In the genomic region with DNA sequence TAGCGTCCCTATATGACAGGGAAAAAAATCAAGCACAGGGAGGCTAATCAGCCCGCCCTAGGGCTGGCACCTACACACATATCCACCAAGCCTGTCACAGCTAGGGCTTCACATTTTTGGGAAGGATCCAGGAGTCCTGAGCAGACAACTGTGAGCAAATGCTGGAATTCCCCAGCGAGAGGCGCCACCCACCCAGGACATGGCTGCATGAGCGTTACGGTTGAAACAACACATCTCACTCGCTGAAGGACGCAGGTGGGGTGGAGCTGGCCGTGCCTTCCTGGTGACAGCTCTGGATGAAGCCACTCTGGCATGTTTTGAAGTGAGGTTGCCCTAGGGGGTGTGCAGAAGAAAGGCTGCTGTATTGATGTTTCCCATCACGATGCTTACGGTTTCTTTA, we compare ENCODE assay signal across 23 cellular contexts.
DNase-seq lines count a peak whose midpoint lies in the region; ATAC-seq and TF ChIP-seq lines count a peak whose summit lies in the region.
"Had no signal": no experiment of that assay in that cellular context is flagged by ENCODE, and none has a peak within 500 bp of the region (broad histone marks: within the 10 kb centered on the region; RNA-seq: fewer than 3 reads in every experiment).

No MANE protein-coding gene starts in this region.

- H3K27me3 ChIP-seq in thyroid gland, result no peaks in the 10 kb centered on the region
- H3K27me3 ChIP-seq: ascending aorta; BLaER1 treated with 17β-estradiol and CSF1 and Interleukin-3, amounts not matched to agents 10 nM and 100 nM had no signal

- no peaks in the 10 kb centered on the region for H3K4me1 Mint-ChIP-seq in activated CD4-positive, alpha-beta T cell treated with anti-CD3 and anti-CD28 coated beads for 36 hours
- H3K4me1 Mint-ChIP-seq in brain (peaks cover 8% of the 10 kb centered on the region), mesothelial cell of epicardium (no peaks in the 10 kb centered on the region)
- H3K4me1 Mint-ChIP-seq: activated naive CD4-positive, alpha-beta T cell treated with anti-CD3 and anti-CD28 coated beads, Interleukin-2, amount 50 U/mL, for 24 hours; central memory CD8-positive, alpha-beta T cell had no signal

- H3K4me3 Mint-ChIP-seq in activated CD4-positive, alpha-beta T cell treated with anti-CD3 and anti-CD28 coated beads for 36 hours, result no peak overlapping the region
- H3K4me3 Mint-ChIP-seq in brain (no peak overlapping the region), mesothelial cell of epicardium (no peak overlapping the region)
- H3K4me3 Mint-ChIP-seq: activated naive CD4-positive, alpha-beta T cell treated with anti-CD3 and anti-CD28 coated beads, Interleukin-2, amount 50 U/mL, for 24 hours; activated T-helper 1 cell treated with anti-CD3 and anti-CD28 coated beads, Interleukin-12 subunit alpha, Interleukin-12 subunit beta, Interleukin-2, Interleukin-4 antibody, amounts not matched to agents 30 ng/mL and 10 ng/mL and 1 ng/mL, durations not matched to agents 14 hours and 24 hours and 36 hours; central memory CD8-positive, alpha-beta T cell had no signal

- DNase-seq in activated CD4-positive, alpha-beta T cell treated with anti-CD3 and anti-CD28 coated beads for 36 hours, result peak; percentile 6
- DNase-seq in activated CD4-positive, alpha-beta T cell treated with anti-CD3 and anti-CD28 coated beads, Interleukin-2, amount 50 U/mL, for 4 hours, result no peak
- DNase-seq in kidney tubule cell (ENCODE audit: low spot score) (peak; percentile 81), thyroid gland (peak; percentile 83 to 84), NCI-H2081 treated with DMSO at 0.1 percent for 48 hours (lab: John Stamatoyannopoulos, UW) (no peak), HEK293T (ENCODE audit: extremely low spot score) (no peak), mesothelial cell of epicardium (ENCODE audit: low spot score in 2 of 2, unreplicated experiment in 2 of 2) (no peak)
- DNase-seq: activated CD4-positive, alpha-beta T cell treated with anti-CD3 and anti-CD28 coated beads for 4 hours; Caco-2; HCEC 1CT; KG1; NCI-H82; occipital lobe; Right ventricle myocardium superior; stimulated activated CD4-positive, alpha-beta T cell treated with anti-CD3 and anti-CD28 coated beads, Interleukin-15, amount 100 ng/mL, for 24 hours had no signal

- CTCF ChIA-PET in activated CD4-positive, alpha-beta T cell treated with anti-CD3 and anti-CD28 coated beads for 36 hours (lab: Charles Lee), result interaction anchor here (0.7 kb wide), 1 partner anchor 9 kb away, joined by 3 read pairs; no protein-coding TSS in a partner anchor
- CTCF ChIA-PET in HEK293T (lab: Yijun Ruan, JAX), result no interaction called here

- intact Hi-C loops in activated CD4-positive, alpha-beta T cell treated with anti-CD3 and anti-CD28 coated beads for 36 hours (cut with DNase I, micrococcal nuclease), result no loop called here
- intact Hi-C loops in thyroid gland (cut with DNase I), result no loop called here

- H3K36me3 Mint-ChIP-seq in activated CD4-positive, alpha-beta T cell treated with anti-CD3 and anti-CD28 coated beads for 36 hours (ENCODE audit: low read depth), result no peaks in the 10 kb centered on the region
- H3K36me3 Mint-ChIP-seq in brain, result no peaks in the 10 kb centered on the region
- H3K36me3 Mint-ChIP-seq in mesothelial cell of epicardium, result no peaks in the 10 kb centered on the region
- H3K36me3 Mint-ChIP-seq: activated naive CD4-positive, alpha-beta T cell treated with anti-CD3 and anti-CD28 coated beads, Interleukin-2, amount 50 U/mL, for 24 hours had no signal

- H3K27ac ChIP-seq in thyroid gland, result no peak overlapping the region
- H3K27ac ChIP-seq: ascending aorta; BLaER1 treated with 17β-estradiol and CSF1 and Interleukin-3, amounts not matched to agents 10 nM and 100 nM; epithelial cell of prostate had no signal

- no peak overlapping the region for H3K4me3 ChIP-seq in thyroid gland (replicated peaks in 1 of 3)
- H3K4me3 ChIP-seq: ascending aorta; BLaER1 treated with 17β-estradiol and CSF1 and Interleukin-3, amounts not matched to agents 10 nM and 100 nM had no signal

- H3K36me3 ChIP-seq in thyroid gland, result no peaks in the 10 kb centered on the region
- H3K36me3 ChIP-seq: ascending aorta; BLaER1 treated with 17β-estradiol and CSF1 and Interleukin-3, amounts not matched to agents 10 nM and 100 nM had no signal

- H3K4me1 ChIP-seq in thyroid gland, result peaks cover 0 to 9% of the 10 kb centered on the region in 2 donors
- H3K4me1 ChIP-seq: ascending aorta, Caco-2 had no signal

- no peak for ATAC-seq in activated CD4-positive, alpha-beta T cell treated with anti-CD3 and anti-CD28 coated beads for 36 hours
- ATAC-seq: sciatic nerve had no signal

- no peak for TF ChIP-seq POLR2A in thyroid gland (IDR thresholded peaks at IDR 0.05)

- peak; percentile 19 to 57 for TF ChIP-seq CTCF in brain (conservative IDR thresholded peaks at IDR 0.05)
- TF ChIP-seq CTCF in thyroid gland (IDR thresholded peaks at IDR 0.05), result peak in 4 of 6 experiments; percentile 12 to 45 (median 36)
- TF ChIP-seq CTCF in mesothelial cell of epicardium (IDR thresholded peaks at IDR 0.05; ENCODE audit: unreplicated experiment), result no peak

- WGBS in thyroid gland, 2 donors, result 16 to 19% methylated on average over 11 of the region's 11 CpGs

- H3K27ac Mint-ChIP-seq in activated CD4-positive, alpha-beta T cell treated with anti-CD3 and anti-CD28 coated beads for 36 hours, result no peak overlapping the region
- peak overlapping the region in 1 of 5 experiments; percentile 54 for H3K27ac Mint-ChIP-seq in brain
- H3K27ac Mint-ChIP-seq in mesothelial cell of epicardium, result no peak overlapping the region
- H3K27ac Mint-ChIP-seq: activated naive CD4-positive, alpha-beta T cell treated with anti-CD3 and anti-CD28 coated beads, Interleukin-2, amount 50 U/mL, for 24 hours; activated T-helper 1 cell treated with anti-CD3 and anti-CD28 coated beads, Interleukin-12 subunit alpha, Interleukin-12 subunit beta, Interleukin-2, Interleukin-4 antibody, amounts not matched to agents 30 ng/mL and 10 ng/mL and 1 ng/mL, durations not matched to agents 14 hours and 24 hours and 36 hours had no signal

- no peaks in the 10 kb centered on the region for H3K9me3 ChIP-seq in thyroid gland
- H3K9me3 ChIP-seq: BLaER1 treated with 17β-estradiol and CSF1 and Interleukin-3, amounts not matched to agents 10 nM and 100 nM; Caco-2 had no signal

- H3K9me3 Mint-ChIP-seq in activated CD4-positive, alpha-beta T cell treated with anti-CD3 and anti-CD28 coated beads for 36 hours (ENCODE audit: low read depth), result peaks cover 4% of the 10 kb centered on the region
- H3K9me3 Mint-ChIP-seq in brain (peaks cover 5 to 9% (median 8%) of the 10 kb centered on the region in 5 experiments), mesothelial cell of epicardium (peaks cover 8% of the 10 kb centered on the region)
- H3K9me3 Mint-ChIP-seq: activated T-helper 1 cell treated with anti-CD3 and anti-CD28 coated beads, Interleukin-12 subunit alpha, Interleukin-12 subunit beta, Interleukin-2, Interleukin-4 antibody, amounts not matched to agents 30 ng/mL and 10 ng/mL and 1 ng/mL, durations not matched to agents 14 hours and 24 hours and 36 hours had no signal

- H3K27me3 Mint-ChIP-seq in activated CD4-positive, alpha-beta T cell treated with anti-CD3 and anti-CD28 coated beads for 36 hours, result peaks cover 3% of the 10 kb centered on the region
- H3K27me3 Mint-ChIP-seq in brain (peaks cover 19% of the 10 kb centered on the region), mesothelial cell of epicardium (ENCODE audit: low read depth) (peaks cover 20% of the 10 kb centered on the region)

- POLR2A ChIA-PET in activated CD4-positive, alpha-beta T cell treated with anti-CD3 and anti-CD28 coated beads for 36 hours (lab: Charles Lee), result no interaction called here
- POLR2A ChIA-PET in HEK293T (lab: Yijun Ruan, JAX), result no interaction called here

TF ChIP-seq in HEK293T, 16 proteins besides CTCF, POLR2A, EP300 and RAD21:
- TF ChIP-seq FOXK2 (IDR thresholded peaks at IDR 0.05), result no peak
- no peak for TF ChIP-seq HDGF (IDR thresholded peaks at IDR 0.05; ENCODE audit: borderline replicate concordance)
- TF ChIP-seq BHLHE40 (IDR thresholded peaks at IDR 0.05; ENCODE audit: borderline replicate concordance), result no peak
- TF ChIP-seq SUZ12 (IDR thresholded peaks at IDR 0.05), result no peak
- TF ChIP-seq NFRKB (IDR thresholded peaks at IDR 0.05), result no peak
- TF ChIP-seq ARNT (IDR thresholded peaks at IDR 0.05), result no peak

Comparison
In these comparisons a context has a peak if more than half of its experiments do, and no peak if none do; other contexts are left out.
1. DNase-seq: peak in activated CD4-positive, alpha-beta T cell treated with anti-CD3 and anti-CD28 coated beads for 36 hours (single experiment), kidney tubule cell (single experiment) and thyroid gland (2 of 2); none in activated CD4-positive, alpha-beta T cell treated with anti-CD3 and anti-CD28 coated beads, Interleukin-2, amount 50 U/mL, for 4 hours (0 of 2), NCI-H2081 treated with DMSO at 0.1 percent for 48 hours (single experiment), HEK293T (single experiment) and mesothelial cell of epicardium (0 of 2).